Comparison of ENCODE assay signal across 1 cellular context in genomic region chr1:109214695-109215623, GRCh38.
TF ChIP-seq lines count a peak whose summit lies in the region.

No MANE protein-coding gene starts in this region.

TF ChIP-seq in GM12878, 131 proteins besides CTCF, POLR2A, EP300 and RAD21:
- no peak for TF ChIP-seq SMARCA5 (IDR thresholded peaks at IDR 0.05)
- TF ChIP-seq CBX3 (IDR thresholded peaks at IDR 0.05; ENCODE audit: borderline replicate concordance, low read depth) = no peak
- TF ChIP-seq, protein P1, sequence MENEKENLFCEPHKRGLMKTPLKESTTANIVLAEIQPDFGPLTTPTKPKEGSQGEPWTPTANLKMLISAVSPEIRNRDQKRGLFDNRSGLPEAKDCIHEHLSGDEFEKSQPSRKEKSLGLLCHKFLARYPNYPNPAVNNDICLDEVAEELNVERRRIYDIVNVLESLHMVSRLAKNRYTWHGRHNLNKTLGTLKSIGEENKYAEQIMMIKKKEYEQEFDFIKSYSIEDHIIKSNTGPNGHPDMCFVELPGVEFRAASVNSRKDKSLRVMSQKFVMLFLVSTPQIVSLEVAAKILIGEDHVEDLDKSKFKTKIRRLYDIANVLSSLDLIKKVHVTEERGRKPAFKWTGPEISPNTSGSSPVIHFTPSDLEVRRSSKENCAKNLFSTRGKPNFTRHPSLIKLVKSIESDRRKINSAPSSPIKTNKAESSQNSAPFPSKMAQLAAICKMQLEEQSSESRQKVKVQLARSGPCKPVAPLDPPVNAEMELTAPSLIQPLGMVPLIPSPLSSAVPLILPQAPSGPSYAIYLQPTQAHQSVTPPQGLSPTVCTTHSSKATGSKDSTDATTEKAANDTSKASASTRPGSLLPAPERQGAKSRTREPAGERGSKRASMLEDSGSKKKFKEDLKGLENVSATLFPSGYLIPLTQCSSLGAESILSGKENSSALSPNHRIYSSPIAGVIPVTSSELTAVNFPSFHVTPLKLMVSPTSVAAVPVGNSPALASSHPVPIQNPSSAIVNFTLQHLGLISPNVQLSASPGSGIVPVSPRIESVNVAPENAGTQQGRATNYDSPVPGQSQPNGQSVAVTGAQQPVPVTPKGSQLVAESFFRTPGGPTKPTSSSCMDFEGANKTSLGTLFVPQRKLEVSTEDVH (IDR thresholded peaks at IDR 0.05; ENCODE audit: low read depth, partially characterized antibody) = no peak
- no peak for TF ChIP-seq IRF4 (IDR thresholded peaks at IDR 0.05; ENCODE audit: low read depth, low read length)
- peak; percentile 38 for TF ChIP-seq PKNOX1 (IDR thresholded peaks at IDR 0.05)
- TF ChIP-seq CBFB (IDR thresholded peaks at IDR 0.05; ENCODE audit: low read depth) = no peak
- no peak for TF ChIP-seq SREBF1 (IDR thresholded peaks at IDR 0.05; ENCODE audit: low read length)
- TF ChIP-seq ZBED1 (IDR thresholded peaks at IDR 0.05; ENCODE audit: borderline replicate concordance) = 0 out of 2 replicates have a peak, but pooled peaks have one; percentile 36
- TF ChIP-seq ASH2L (IDR thresholded peaks at IDR 0.05; ENCODE audit: borderline replicate concordance, low read depth) = no peak
- TF ChIP-seq ZZZ3 (IDR thresholded peaks at IDR 0.05; ENCODE audit: control insufficient read depth, insufficient read length, low read depth) = no peak
- no peak for TF ChIP-seq PBX3 (IDR thresholded peaks at IDR 0.05; ENCODE audit: insufficient replicate concordance, low read depth, low read length)
- TF ChIP-seq CEBPB (IDR thresholded peaks at IDR 0.05; ENCODE audit: borderline replicate concordance in 1 of 2, low read depth in 2 of 2, low read length in 2 of 2) = peak in 1 of 2 experiments; percentile 96; a peak in 2 of 4 replicates
- no peak for TF ChIP-seq MLLT1 (IDR thresholded peaks at IDR 0.05)
- TF ChIP-seq CREB1 (IDR thresholded peaks at IDR 0.05; ENCODE audit: low read depth) = no peak
- TF ChIP-seq POU2F2 (IDR thresholded peaks at IDR 0.05; ENCODE audit: borderline replicate concordance, low read depth, low read length) = no peak
- no peak for TF ChIP-seq IKZF2 (IDR thresholded peaks at IDR 0.05)
- TF ChIP-seq POLR2AphosphoS5 (IDR thresholded peaks at IDR 0.05; ENCODE audit: low read length) = 0 out of 2 replicates have a peak, but pooled peaks have one; percentile 8
- TF ChIP-seq RBBP5 (conservative IDR thresholded peaks at IDR 0.05) = no peak
